Comparison of ENCODE assay signal across 8 cellular contexts in the genomic region with DNA sequence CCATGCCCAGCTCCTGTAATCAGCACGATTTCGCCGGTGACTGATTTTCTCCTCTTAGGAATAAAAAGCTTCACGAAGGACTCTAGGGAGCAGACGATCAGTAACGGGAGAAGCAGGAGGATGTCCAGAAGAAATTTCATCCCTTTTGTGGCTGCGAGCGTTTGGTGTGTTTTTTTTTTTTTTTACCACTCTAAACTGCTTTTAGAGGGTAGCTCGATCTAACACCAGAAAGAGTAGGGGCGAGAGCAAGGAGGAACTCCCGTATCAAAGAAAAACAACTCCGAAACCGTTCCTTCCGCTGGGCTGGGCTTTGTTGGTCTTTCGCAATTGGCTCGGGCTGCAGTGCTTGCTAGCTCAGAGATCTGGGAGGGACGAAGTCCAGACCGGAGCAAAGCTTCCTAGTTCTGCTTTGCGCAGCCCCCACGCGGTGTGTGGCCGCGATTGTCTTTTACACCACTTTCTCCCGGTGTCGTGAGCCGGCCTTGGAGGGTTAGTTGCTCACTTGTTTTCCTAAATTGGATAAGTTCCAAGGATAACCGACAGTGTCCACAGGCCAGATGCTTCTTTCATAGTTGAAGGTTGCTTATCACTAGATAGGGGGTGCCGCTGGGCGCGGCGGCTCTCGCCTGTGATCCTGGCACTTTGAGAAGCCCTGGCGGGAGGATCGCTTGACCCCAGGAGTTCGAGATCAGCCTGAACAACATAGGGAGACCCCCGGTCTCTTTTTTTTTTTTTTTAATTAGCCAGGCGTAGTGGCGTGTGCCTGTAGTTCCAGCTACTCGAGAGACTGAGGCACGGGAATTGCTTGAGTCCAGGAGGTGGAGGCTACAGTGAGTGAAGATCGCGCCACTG. TPM values are rescaled to one million over a fixed set of nuclear protein-coding genes. Genes with fewer than 3 reads are reported as not detected.
A peak's percentile ranks its signal among the peaks of the same experiment; 100 is the strongest.
DNase-seq lines count a peak whose midpoint lies in the region; ATAC-seq and TF ChIP-seq lines count a peak whose summit lies in the region.

A gene with protein sequence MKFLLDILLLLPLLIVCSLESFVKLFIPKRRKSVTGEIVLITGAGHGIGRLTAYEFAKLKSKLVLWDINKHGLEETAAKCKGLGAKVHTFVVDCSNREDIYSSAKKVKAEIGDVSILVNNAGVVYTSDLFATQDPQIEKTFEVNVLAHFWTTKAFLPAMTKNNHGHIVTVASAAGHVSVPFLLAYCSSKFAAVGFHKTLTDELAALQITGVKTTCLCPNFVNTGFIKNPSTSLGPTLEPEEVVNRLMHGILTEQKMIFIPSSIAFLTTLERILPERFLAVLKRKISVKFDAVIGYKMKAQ (minus strand): TSS at position 258 of the 852 bp plus-strand sequence. CDS start 118 bp downstream, at position 140.

- DNase-seq in NCI-H1436 (lab: John Stamatoyannopoulos, UW) (peak; percentile 68), T follicular helper cell (ENCODE audit: low read depth) (peak; percentile 75), adipocyte (ENCODE audit: low read depth) (peak; percentile 96), cardiac muscle cell (ENCODE audit: low read depth in 1 of 2, low spot score in 1 of 2) (peak; percentile 94 to 97), tibial nerve (ENCODE audit: low spot score in 2 of 2) (peak; percentile 79 to 91)

- TF ChIP-seq CTCF in GM12875 (IDR thresholded peaks at IDR 0.05; ENCODE audit: borderline replicate concordance, insufficient read depth, low read depth, low read length) (no peak), cardiac muscle cell (IDR thresholded peaks at IDR 0.05; ENCODE audit: low read depth, low read length) (no peak), parathyroid adenoma (IDR thresholded peaks at IDR 0.05) (no peak), tibial nerve (IDR thresholded peaks at IDR 0.05) (peak in 4 of 5 experiments; percentile 23 to 42 (median 27))

- TF ChIP-seq EP300 in tibial nerve (IDR thresholded peaks at IDR 0.05) = peak; percentile 18 to 96

- WGBS in tibial nerve, 2 donors = 1% methylated on average over 42 of the region's 42 CpGs

- H3K27me3 ChIP-seq in adipocyte (replicated peaks; ENCODE audit: control insufficient read depth, insufficient read depth, low read length) (no peaks in the 10 kb centered on the region), cardiac muscle cell (no peaks in the 10 kb centered on the region), parathyroid adenoma (ENCODE audit: control insufficient read depth, insufficient read depth, low read length) (no peaks in the 10 kb centered on the region), tibial nerve (no peaks in the 10 kb centered on the region)

- H3K9me3 ChIP-seq in adipocyte (ENCODE audit: control insufficient read depth, low read length) (peaks cover 4% of the 10 kb centered on the region), cardiac muscle cell (ENCODE audit: low read depth) (no peaks in the 10 kb centered on the region), parathyroid adenoma (ENCODE audit: control insufficient read depth, low read length) (no peaks in the 10 kb centered on the region), tibial nerve (peaks cover 0 to 11% (median 0%) of the 10 kb centered on the region in 4 donors)

- H3K36me3 ChIP-seq in adipocyte (ENCODE audit: control insufficient read depth, insufficient read depth, low read length, severe bottlenecking) (no peaks in the 10 kb centered on the region), cardiac muscle cell (no peaks in the 10 kb centered on the region), parathyroid adenoma (ENCODE audit: control insufficient read depth, insufficient read depth, low read length) (no peaks in the 10 kb centered on the region), tibial nerve (peaks cover 0 to 18% (median 0%) of the 10 kb centered on the region in 3 donors)

- H3K4me1 ChIP-seq in adipocyte (ENCODE audit: control insufficient read depth, insufficient read depth, low read length) (peaks cover 8% of the 10 kb centered on the region), cardiac muscle cell (ENCODE audit: low read depth) (no peaks in the 10 kb centered on the region), parathyroid adenoma (no peaks in the 10 kb centered on the region), tibial nerve (peaks cover 0 to 29% (median 6%) of the 10 kb centered on the region in 4 donors)

- peak within 1 kb of the TSS; percentile 66 for H3K4me3 ChIP-seq in GM12875 (ENCODE audit: low read depth, low read length)
- peak within 1 kb of the TSS; percentile 91 for H3K4me3 ChIP-seq in adipocyte (ENCODE audit: low read length)
- H3K4me3 ChIP-seq in cardiac muscle cell = peak within 1 kb of the TSS; percentile 61
- H3K4me3 ChIP-seq in parathyroid adenoma (ENCODE audit: low read depth, low read length) = peak within 1 kb of the TSS; percentile 71
- peak within 1 kb of the TSS; percentile 51 to 69 (median 58) for H3K4me3 ChIP-seq in tibial nerve

- peak within 1 kb of the TSS; percentile 92 for H3K9ac ChIP-seq in adipocyte (ENCODE audit: low read length)
- H3K9ac ChIP-seq in parathyroid adenoma = no peak within 1 kb of the TSS

- peak within 1 kb of the TSS; percentile 89 for H2AFZ ChIP-seq in parathyroid adenoma

- peak; percentile 100 for ATAC-seq in HG02798 (IDR thresholded peaks at IDR 0.05; ENCODE audit: poor library complexity, unreplicated experiment)

- H3K27ac ChIP-seq in cardiac muscle cell (peak within 1 kb of the TSS; percentile 88), parathyroid adenoma (peak within 1 kb of the TSS; percentile 70), tibial nerve (peak within 1 kb of the TSS; percentile 88 to 95 (median 92))

- no peaks in the 10 kb centered on the region for H3K79me2 ChIP-seq in parathyroid adenoma

- peak within 1 kb of the TSS; percentile 63 for H3K4me2 ChIP-seq in parathyroid adenoma (ENCODE audit: low read length)

- peak; percentile 67 to 85 for TF ChIP-seq POLR2A in tibial nerve (IDR thresholded peaks at IDR 0.05)

RNA-seq across cellular contexts. Expression of the gene that starts here (rescaled TPM):
- total RNA-seq in cardiac muscle cell = 10.1 and 18.9 TPM in 2 replicates
- 17.4 and 22.5 TPM in 2 replicates for polyA plus RNA-seq in cardiac muscle cell
- total RNA-seq in tibial nerve = 10 to 100 TPM; 62.4 to 75.1 (median 67.8) TPM

Comparison
In these comparisons a context has a peak if more than half of its experiments do, and no peak if none do; other contexts are left out.
1. Peak in every context shown above with its lines: DNase-seq, ATAC-seq, H3K4me3 ChIP-seq and H3K27ac ChIP-seq.
2. CTCF ChIP-seq: peak in tibial nerve (4 of 5); none in GM12875 (single experiment), cardiac muscle cell (single experiment) and parathyroid adenoma (single experiment).